Comparison of ENCODE assay signal across 14 cellular contexts in the genomic region with DNA sequence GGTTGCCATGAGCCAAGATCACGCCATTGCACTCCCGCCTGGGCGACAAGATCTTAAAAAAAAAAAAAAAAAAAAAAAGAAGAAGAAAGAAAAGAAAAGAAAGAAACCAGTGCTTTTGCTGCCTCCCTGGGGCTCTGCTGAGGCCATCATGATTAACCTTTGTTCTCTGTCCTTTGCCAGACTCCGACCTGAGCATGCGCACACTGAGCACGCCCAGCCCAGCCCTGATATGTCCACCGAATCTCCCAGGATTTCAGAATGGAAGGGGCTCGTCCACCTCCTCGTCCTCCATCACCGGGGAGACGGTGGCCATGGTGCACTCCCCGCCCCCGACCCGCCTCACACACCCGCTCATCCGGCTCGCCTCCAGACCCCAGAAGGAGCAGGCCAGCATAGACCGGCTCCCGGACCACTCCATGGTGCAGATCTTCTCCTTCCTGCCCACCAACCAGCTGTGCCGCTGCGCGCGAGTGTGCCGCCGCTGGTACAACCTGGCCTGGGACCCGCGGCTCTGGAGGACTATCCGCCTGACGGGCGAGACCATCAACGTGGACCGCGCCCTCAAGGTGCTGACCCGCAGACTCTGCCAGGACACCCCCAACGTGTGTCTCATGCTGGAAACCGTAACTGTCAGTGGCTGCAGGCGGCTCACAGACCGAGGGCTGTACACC.
DNase-seq lines count a peak whose midpoint lies in the region; ATAC-seq, FAIRE-seq and TF ChIP-seq lines count a peak whose summit lies in the region.
"Had no signal": no experiment of that assay in that cellular context is flagged by ENCODE, and none has a peak within 500 bp of the region (broad histone marks: within the 10 kb centered on the region; RNA-seq: fewer than 3 reads in every experiment).

No MANE protein-coding gene starts in this region.

- in situ Hi-C loops in K562 (cut with MboI) = no loop called here

- no TSS peak for BruUV-seq in K562 (replicated peaks; lab: Mats Ljungman, UMichigan)

- CTCF ChIA-PET in K562 (lab: Yijun Ruan, JAX; ENCODE audit: low intra/inter-chr PET ratio) = no interaction called here

- peaks cover 4% of the 10 kb centered on the region for H3K79me1 ChIP-seq in neuronal stem cell (ENCODE audit: low read depth, low read length)

- H3K9ac ChIP-seq in K562 (ENCODE audit: insufficient read depth in 1 of 2, low read depth in 2 of 2, low read length in 2 of 2) (no peak overlapping the region), neuronal stem cell (ENCODE audit: low read depth, low read length, poor library complexity) (no peak overlapping the region)
- H3K9ac ChIP-seq: BLaER1 treated with 17β-estradiol and CSF1 and Interleukin-3, amounts not matched to agents 10 nM and 100 nM; GM23248 had no signal

- no peak for ATAC-seq in Right ventricle myocardium inferior
- ATAC-seq in K562 = peak; percentile 51; the same call in 2 of the 3 replicates
- ATAC-seq in upper lobe of left lung (ENCODE audit: low FRiP score in 2 of 2) = peak; percentile 15 to 23

- TF ChIP-seq EP300 in K562 (IDR thresholded peaks at IDR 0.05; ENCODE audit: low read length) (no peak), upper lobe of left lung (IDR thresholded peaks at IDR 0.05) (no peak)

- H3K36me3 ChIP-seq in left ventricle myocardium inferior (peaks cover 15% of the 10 kb centered on the region), K562 (ENCODE audit: control insufficient read depth, insufficient read depth, low read length) (no peaks in the 10 kb centered on the region), neuronal stem cell (replicated peaks in 1 of 2; ENCODE audit: control insufficient read depth in 2 of 2, insufficient read depth in 2 of 2, low read length in 2 of 2) (peaks cover 3 to 5% of the 10 kb centered on the region in 2 donors), upper lobe of left lung (peaks cover 0 to 4% (median 0%) of the 10 kb centered on the region in 4 donors)
- H3K36me3 ChIP-seq: BLaER1 treated with 17β-estradiol and CSF1 and Interleukin-3, amounts not matched to agents 10 nM and 100 nM had no signal

- FAIRE-seq in K562 (lab: Jason Lieb, UNC) = no peak
- FAIRE-seq in H54 (lab: Jason Lieb, UNC) = no peak

- no peaks in the 10 kb centered on the region for H3K79me2 ChIP-seq in K562 (ENCODE audit: control insufficient read depth, insufficient read depth, low read length)

- H2AK5ac ChIP-seq in neuronal stem cell (ENCODE audit: low read depth, low read length) = peak overlapping the region; percentile 82

- no peak overlapping the region; the same call in 1 of the 2 replicates for H2AFZ ChIP-seq in K562 (ENCODE audit: low read depth, low read length)
- no peak overlapping the region for H2AFZ ChIP-seq in neuronal stem cell (ENCODE audit: low read length)
- H2AFZ ChIP-seq: GM23248 had no signal

- peak overlapping the region; percentile 37 for H2BK120ac ChIP-seq in neuronal stem cell (ENCODE audit: low read depth, low read length)

- no peak for TF ChIP-seq RAD21 in K562 (CRISPR knock-in tag; conservative IDR thresholded peaks at IDR 0.05 in 1 of 2, IDR thresholded peaks at IDR 0.05 in 1 of 2)

- no peaks in the 10 kb centered on the region for H3K9me3 ChIP-seq in left ventricle myocardium inferior (replicated peaks)
- no peaks in the 10 kb centered on the region for H3K9me3 ChIP-seq in K562 (replicated peaks; ENCODE audit: control insufficient read depth, insufficient read depth, low read depth, low read length)
- no peaks in the 10 kb centered on the region for H3K9me3 ChIP-seq in neuronal stem cell (replicated peaks in 1 of 2; ENCODE audit: control insufficient read depth in 2 of 2, insufficient read depth in 1 of 2, low read depth in 1 of 2, low read length in 2 of 2)
- no peaks in the 10 kb centered on the region for H3K9me3 ChIP-seq in upper lobe of left lung

- H3K4me2 ChIP-seq in K562 (ENCODE audit: insufficient read depth, low read length) = no peak overlapping the region
- H3K4me2 ChIP-seq in neuronal stem cell (ENCODE audit: insufficient read depth, low read length, poor library complexity, severe bottlenecking) = no peak overlapping the region
- H3K4me2 ChIP-seq: BLaER1 treated with 17β-estradiol and CSF1 and Interleukin-3, amounts not matched to agents 10 nM and 100 nM had no signal

- H4K91ac ChIP-seq in neuronal stem cell (ENCODE audit: low read depth, low read length, poor library complexity) = no peak overlapping the region

- TF ChIP-seq CTCF in left ventricle myocardium inferior (IDR thresholded peaks at IDR 0.05; ENCODE audit: borderline replicate concordance) (no peak), K562 (IDR thresholded peaks at IDR 0.05 in 2 of 3, conservative IDR thresholded peaks at IDR 0.05 in 1 of 3; ENCODE audit: insufficient read depth in 2 of 3, low read depth in 1 of 3, low read length in 3 of 3) (no peak), upper lobe of left lung (IDR thresholded peaks at IDR 0.05) (no peak)

- WGBS in K562 (ENCODE audit: insufficient coverage, low coverage, missing lambda C conversion rate) = under 1% methylated on average over 36 of the region's 38 CpGs
- WGBS in neuronal stem cell (ENCODE audit: extremely low coverage in 2 of 2, insufficient read length in 2 of 2, insufficient replicate concordance in 1 of 2), 2 donors = no CpG with 5 or more reads among the region's 38 CpGs
- WGBS in upper lobe of left lung, 2 donors = 97 to 98% methylated on average over 24 to 36 of the region's 38 CpGs

- no peak overlapping the region for H3K4ac ChIP-seq in neuronal stem cell (ENCODE audit: low read length)

- H2BK12ac ChIP-seq in neuronal stem cell (ENCODE audit: low read length) = no peak overlapping the region

- H2BK15ac ChIP-seq in neuronal stem cell (ENCODE audit: low read length) = no peak overlapping the region

- no peak overlapping the region for H3K23ac ChIP-seq in neuronal stem cell (ENCODE audit: low read depth, low read length, poor library complexity)

- no peak overlapping the region for H4K8ac ChIP-seq in neuronal stem cell (ENCODE audit: low read depth, low read length)

- no peak for TF ChIP-seq POLR2A in K562 (conservative IDR thresholded peaks at IDR 0.05)
- no peak for TF ChIP-seq POLR2A in upper lobe of left lung (IDR thresholded peaks at IDR 0.05)
- TF ChIP-seq POLR2A in H54 (IDR thresholded peaks at IDR 0.05; ENCODE audit: low read depth, low read length) = no peak

- peak overlapping the region; percentile 74 for H3K18ac ChIP-seq in neuronal stem cell (ENCODE audit: low read length)

- POLR2A ChIA-PET in K562 (lab: Yijun Ruan, JAX) = interaction anchor here (0.6 kb wide), 1 partner anchor 938 kb away, joined by 3 read pairs; no protein-coding TSS in a partner anchor

- H3K27ac ChIP-seq in left ventricle myocardium inferior (replicated peaks) (no peak overlapping the region), K562 (ENCODE audit: extremely low read depth, low read depth, low read length) (no peak overlapping the region), neuronal stem cell (replicated peaks; ENCODE audit: low read length) (no peak overlapping the region), upper lobe of left lung (no peak overlapping the region)
- H3K27ac ChIP-seq: BLaER1 treated with 17β-estradiol and CSF1 and Interleukin-3, amounts not matched to agents 10 nM and 100 nM; GM23248 had no signal

- no peaks in the 10 kb centered on the region for H3K27me3 ChIP-seq in left ventricle myocardium inferior (ENCODE audit: low read depth)
- H3K27me3 ChIP-seq in K562 (ENCODE audit: control insufficient read depth in 2 of 2, insufficient read depth in 2 of 2, low read length in 2 of 2) = no peaks in the 10 kb centered on the region; a peak in 1 of 5 replicates
- no peaks in the 10 kb centered on the region for H3K27me3 ChIP-seq in neuronal stem cell (ENCODE audit: control insufficient read depth in 3 of 3, insufficient read depth in 3 of 3, low read depth in 1 of 3, low read length in 3 of 3)
- H3K27me3 ChIP-seq in upper lobe of left lung = no peaks in the 10 kb centered on the region
- H3K27me3 ChIP-seq: BLaER1 treated with 17β-estradiol and CSF1 and Interleukin-3, amounts not matched to agents 10 nM and 100 nM had no signal

- H2BK5ac ChIP-seq in neuronal stem cell (ENCODE audit: low read length) = no peak overlapping the region

- intact Hi-C loops in Right ventricle myocardium inferior (cut with DNase I) (no loop called here), left ventricle myocardium inferior (cut with micrococcal nuclease) (no loop called here), K562 (cut with micrococcal nuclease) (no loop called here)

- H4K20me1 ChIP-seq in K562 (replicated peaks; ENCODE audit: control insufficient read depth, insufficient read depth, low read length) = no peaks in the 10 kb centered on the region
- H4K20me1 ChIP-seq: BLaER1 treated with 17β-estradiol and CSF1 and Interleukin-3, amounts not matched to agents 10 nM and 100 nM had no signal

- no peak overlapping the region for H3K4me3 ChIP-seq in left ventricle myocardium inferior
- H3K4me3 ChIP-seq in K562 = no peak overlapping the region
- H3K4me3 ChIP-seq in neuronal stem cell (ENCODE audit: low read length in 2 of 2) = peak overlapping the region in 1 of 2 donors; percentile 52
- no peak overlapping the region for H3K4me3 ChIP-seq in upper lobe of left lung
- H3K4me3 ChIP-seq: BLaER1 treated with 17β-estradiol and CSF1 and Interleukin-3, amounts not matched to agents 10 nM and 100 nM; GM23248 had no signal

- H3K9me1 ChIP-seq in K562 (ENCODE audit: control insufficient read depth, insufficient read depth, low read length) = no peaks in the 10 kb centered on the region

- DNase-seq in Right ventricle myocardium inferior (ENCODE audit: missing footprints) = peak; percentile 65
- no peak for DNase-seq in left ventricle myocardium inferior
- peak in 1 of 4 experiments; percentile 10 for DNase-seq in K562 (ENCODE audit: extremely low read depth in 1 of 4, low spot score in 3 of 4)
- no peak for DNase-seq in neuronal stem cell (ENCODE audit: low spot score)
- DNase-seq in upper lobe of left lung = peak in 1 of 2 donors; percentile 70
- DNase-seq in H54 (ENCODE audit: insufficient read length, low spot score) = no peak
- no peak for DNase-seq in central memory CD4-positive, alpha-beta T cell
- DNase-seq: ACHN; CD4-positive, CD25-positive, alpha-beta regulatory T cell; DMS53; GF-D8; GM23248; H7 had no signal

- H3K14ac ChIP-seq in neuronal stem cell (ENCODE audit: low read length) = no peak overlapping the region

- peaks cover 6% of the 10 kb centered on the region for H3K4me1 ChIP-seq in left ventricle myocardium inferior
- peaks cover 0 to 5% of the 10 kb centered on the region in 2 experiments; a peak in 1 of 5 replicates for H3K4me1 ChIP-seq in K562 (replicated peaks in 1 of 2; ENCODE audit: control insufficient read depth in 2 of 2, insufficient read depth in 2 of 2, low read length in 2 of 2)
- H3K4me1 ChIP-seq in neuronal stem cell (ENCODE audit: control insufficient read depth in 2 of 2, insufficient read depth in 1 of 2, low read depth in 1 of 2, low read length in 2 of 2) = peaks cover 0 to 4% of the 10 kb centered on the region in 2 donors
- peaks cover 0 to under 1% (median 0%) of the 10 kb centered on the region in 4 donors for H3K4me1 ChIP-seq in upper lobe of left lung
- H3K4me1 ChIP-seq: BLaER1 treated with 17β-estradiol and CSF1 and Interleukin-3, amounts not matched to agents 10 nM and 100 nM had no signal
